In the genomic region with DNA sequence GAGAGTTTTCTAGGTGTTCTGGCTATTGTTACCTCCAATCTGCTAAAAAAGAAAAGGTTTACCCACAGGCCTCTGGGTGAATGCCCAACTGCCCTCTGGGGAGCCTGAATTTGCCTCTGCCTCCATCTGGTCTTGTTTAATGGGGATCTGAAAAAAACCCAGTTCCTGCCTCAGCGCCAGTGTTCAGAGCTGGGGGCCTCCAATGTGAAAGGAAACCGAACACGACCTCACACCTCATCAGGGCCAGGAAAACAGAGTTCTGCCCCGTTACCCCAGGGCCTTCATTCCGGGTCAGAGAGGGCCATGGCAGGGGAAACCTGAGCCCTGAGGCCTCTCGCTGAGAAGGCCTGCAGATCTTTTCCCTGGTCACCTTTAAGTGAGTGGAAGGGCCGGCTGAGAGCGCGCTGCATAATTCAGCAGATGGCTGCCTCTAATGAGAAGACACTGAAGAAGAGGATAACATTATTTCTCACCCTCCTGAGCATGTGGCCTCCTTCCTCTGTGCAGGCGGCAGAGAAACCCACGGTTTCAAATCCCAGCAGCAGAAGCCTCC, we compare ENCODE assay signal across 8 cellular contexts. TPM values are rescaled to one million over a fixed set of nuclear protein-coding genes. Genes with fewer than 3 reads are reported as not detected.
A peak's percentile ranks its signal among the peaks of the same experiment; 100 is the strongest.
DNase-seq lines count a peak whose midpoint lies in the region; ATAC-seq, FAIRE-seq and TF ChIP-seq lines count a peak whose summit lies in the region.

No MANE protein-coding gene starts in this region.

- no TSS peak for BruUV-seq in Caco-2 (replicated peaks; lab: Mats Ljungman, UMichigan)

- ATAC-seq in HG03196 (IDR thresholded peaks at IDR 0.05; ENCODE audit: unreplicated experiment): peak; percentile 37
- ATAC-seq in activated naive CD4-positive, alpha-beta T cell treated with anti-CD3 and anti-CD28 coated beads, Interleukin-2, amount 50 U/mL, for 72 hours: no peak

- no peaks in the 10 kb centered on the region for H3K9me3 Mint-ChIP-seq in activated CD4-positive, alpha-beta T cell treated with anti-CD3 and anti-CD28 coated beads, Interleukin-2, amount 10 ng/mL, durations not matched to agents 7 days and 5 days
- no peaks in the 10 kb centered on the region for H3K9me3 Mint-ChIP-seq in activated naive CD4-positive, alpha-beta T cell treated with anti-CD3 and anti-CD28 coated beads, Interleukin-2, amount 50 U/mL, for 72 hours
- no peaks in the 10 kb centered on the region for H3K9me3 Mint-ChIP-seq in Caco-2 (ENCODE audit: unreplicated experiment)

- no peak for TF ChIP-seq CTCF in D721Med (IDR thresholded peaks at IDR 0.05; ENCODE audit: insufficient read depth, missing control alignments)
- TF ChIP-seq CTCF in Caco-2 (IDR thresholded peaks at IDR 0.05; ENCODE audit: insufficient read depth in 1 of 2, low read depth in 1 of 2, low read length in 1 of 2, severe bottlenecking in 1 of 2, unreplicated experiment in 1 of 2): no peak

- H3K27me3 ChIP-seq in mucosa of stomach (ENCODE audit: control insufficient read depth, insufficient read depth, low read length): no peaks in the 10 kb centered on the region
- H3K27me3 ChIP-seq in Caco-2 (replicated peaks; ENCODE audit: control insufficient read depth, insufficient read depth, low read length): no peaks in the 10 kb centered on the region

- FAIRE-seq in D721Med (lab: Jason Lieb, UNC): no peak

- peaks cover 60% of the 10 kb centered on the region for H3K36me3 Mint-ChIP-seq in activated CD4-positive, alpha-beta T cell treated with anti-CD3 and anti-CD28 coated beads, Interleukin-2, amount 10 ng/mL, durations not matched to agents 7 days and 5 days (ENCODE audit: low read depth)
- H3K36me3 Mint-ChIP-seq in activated naive CD4-positive, alpha-beta T cell treated with anti-CD3 and anti-CD28 coated beads, Interleukin-2, amount 50 U/mL, for 72 hours: peaks cover 10 to 18% of the 10 kb centered on the region in 2 donors
- H3K36me3 Mint-ChIP-seq in Caco-2 (ENCODE audit: insufficient read depth, unreplicated experiment): no peaks in the 10 kb centered on the region

- no peaks in the 10 kb centered on the region for H3K27me3 Mint-ChIP-seq in activated CD4-positive, alpha-beta T cell treated with anti-CD3 and anti-CD28 coated beads, Interleukin-2, amount 10 ng/mL, durations not matched to agents 7 days and 5 days
- no peaks in the 10 kb centered on the region for H3K27me3 Mint-ChIP-seq in Caco-2 (ENCODE audit: insufficient read depth, unreplicated experiment)

- H3K36me3 ChIP-seq in mucosa of stomach (ENCODE audit: control insufficient read depth, insufficient read depth, low read length): no peaks in the 10 kb centered on the region
- no peaks in the 10 kb centered on the region for H3K36me3 ChIP-seq in Caco-2 (ENCODE audit: control insufficient read depth, insufficient read depth, low read length)

- peak overlapping the region; percentile 99 for H3K27ac Mint-ChIP-seq in activated CD4-positive, alpha-beta T cell treated with anti-CD3 and anti-CD28 coated beads, Interleukin-2, amount 10 ng/mL, durations not matched to agents 7 days and 5 days
- peak overlapping the region; percentile 96 to 97 for H3K27ac Mint-ChIP-seq in activated naive CD4-positive, alpha-beta T cell treated with anti-CD3 and anti-CD28 coated beads, Interleukin-2, amount 50 U/mL, for 72 hours
- no peak overlapping the region for H3K27ac Mint-ChIP-seq in Caco-2 (ENCODE audit: unreplicated experiment)

- peak overlapping the region; percentile 43 for H3K9ac ChIP-seq in mucosa of stomach (ENCODE audit: low read length)

- H3K4me1 ChIP-seq in mucosa of stomach (ENCODE audit: control insufficient read depth, insufficient read depth, low read length) (no peaks in the 10 kb centered on the region), Caco-2 (no peaks in the 10 kb centered on the region)

- intact Hi-C loops in Caco-2 (cut with micrococcal nuclease; ENCODE audit: unreplicated experiment): no loop called here

- peaks cover 61% of the 10 kb centered on the region for H3K4me1 Mint-ChIP-seq in activated CD4-positive, alpha-beta T cell treated with anti-CD3 and anti-CD28 coated beads, Interleukin-2, amount 10 ng/mL, durations not matched to agents 7 days and 5 days
- H3K4me1 Mint-ChIP-seq in Caco-2 (ENCODE audit: low read depth, unreplicated experiment): no peaks in the 10 kb centered on the region

- no peak for DNase-seq in activated CD4-positive, alpha-beta T cell treated with anti-CD3 and anti-CD28 coated beads, Interleukin-2, amount 10 ng/mL, durations not matched to agents 7 days and 5 days
- no peak for DNase-seq in activated CD4-positive, alpha-beta T cell treated with anti-CD3 and anti-CD28 coated beads for 48 hours
- no peak for DNase-seq in activated naive CD4-positive, alpha-beta T cell treated with anti-CD3 and anti-CD28 coated beads, Interleukin-2, amount 50 U/mL, for 72 hours (ENCODE audit: low spot score in 2 of 2)
- DNase-seq in D721Med (ENCODE audit: insufficient read length, low spot score) (no peak), GOT3 (lab: John Stamatoyannopoulos, UW) (no peak), Caco-2 (no peak)

- peak overlapping the region; percentile 85 for H3K4me3 Mint-ChIP-seq in activated CD4-positive, alpha-beta T cell treated with anti-CD3 and anti-CD28 coated beads, Interleukin-2, amount 10 ng/mL, durations not matched to agents 7 days and 5 days
- no peak overlapping the region for H3K4me3 Mint-ChIP-seq in Caco-2 (ENCODE audit: unreplicated experiment)

- H3K4me3 ChIP-seq in mucosa of stomach (ENCODE audit: low read length): no peak overlapping the region
- H3K4me3 ChIP-seq in Caco-2 (ENCODE audit: low read depth, low read length): no peak overlapping the region

- POLR2A ChIA-PET in activated CD4-positive, alpha-beta T cell treated with anti-CD3 and anti-CD28 coated beads, Interleukin-2, amount 10 ng/mL, durations not matched to agents 7 days and 5 days (lab: Charles Lee): no interaction called here
- POLR2A ChIA-PET in Caco-2 (lab: Charles Lee): no interaction called here

- H3K9me3 ChIP-seq in mucosa of stomach (ENCODE audit: control insufficient read depth, low read length) (no peaks in the 10 kb centered on the region), Caco-2 (no peaks in the 10 kb centered on the region)

- CTCF ChIA-PET in activated CD4-positive, alpha-beta T cell treated with anti-CD3 and anti-CD28 coated beads, Interleukin-2, amount 10 ng/mL, durations not matched to agents 7 days and 5 days (lab: Charles Lee): interaction anchor here (1.1 to 4.8 kb wide), 6 partner anchors 8 to 72 kb away, joined by 3 to 29 read pairs (median 4); partner anchors contain the start of genes SEPTIN6 and SOWAHD
- CTCF ChIA-PET in Caco-2 (lab: Charles Lee): no interaction called here

RNA-seq across cellular contexts. Expression of gene SEPTIN6, which starts 6.8 kb away (rescaled TPM):
- 100 to 1,000 TPM; 298 to 329 TPM for total RNA-seq in activated CD4-positive, alpha-beta T cell treated with anti-CD3 and anti-CD28 coated beads, Interleukin-2, amount 10 ng/mL, durations not matched to agents 7 days and 5 days
- 100 to 1,000 TPM; 110 to 233 TPM for total RNA-seq in activated naive CD4-positive, alpha-beta T cell treated with anti-CD3 and anti-CD28 coated beads, Interleukin-2, amount 50 U/mL, for 72 hours
- total RNA-seq in Caco-2 (2022): 11.1 and 12.1 TPM in 2 replicates
